In genomic region chr2:144503221-144503620, GRCh38 we compare ENCODE assay signal across 24 cellular contexts. TPM values are rescaled to one million over a fixed set of nuclear protein-coding genes. Genes with fewer than 3 reads are reported as not detected.
DNase-seq lines count a peak whose midpoint lies in the region; ATAC-seq and TF ChIP-seq lines count a peak whose summit lies in the region.
"Had no signal": no experiment of that assay in that cellular context is flagged by ENCODE, and none has a peak within 500 bp of the region (broad histone marks: within the 10 kb centered on the region; RNA-seq: fewer than 3 reads in every experiment).

No MANE protein-coding gene starts in this region.

- no peaks in the 10 kb centered on the region for H3K9me3 ChIP-seq in tibial nerve
- no peaks in the 10 kb centered on the region for H3K9me3 ChIP-seq in CD8-positive, alpha-beta T cell (ENCODE audit: low read length)
- H3K9me3 ChIP-seq: BE2C, MG63, neutrophil, right lobe of liver had no signal

- 23 to 24% methylated on average over 5 of the region's 5 CpGs for WGBS in tibial nerve, 2 donors

- H3K4me1 ChIP-seq in tibial nerve, result peaks cover 0 to 97% (median 46%) of the 10 kb centered on the region in 4 donors
- peaks cover 26% of the 10 kb centered on the region for H3K4me1 ChIP-seq in CD8-positive, alpha-beta T cell (ENCODE audit: insufficient read depth, low read length)
- H3K4me1 ChIP-seq: right lobe of liver had no signal

- intact Hi-C loops in CD8-positive, alpha-beta T cell (cut with DNase I, micrococcal nuclease), result no loop called here

- H3K27ac ChIP-seq in cingulate gyrus (ENCODE audit: low read depth, low read length) (peak overlapping the region; percentile 62), tibial nerve (peak overlapping the region; percentile 48 to 100 (median 98))
- no peak overlapping the region for H3K27ac ChIP-seq in CD8-positive, alpha-beta T cell (ENCODE audit: low read depth, low read length)
- H3K27ac ChIP-seq: neutrophil had no signal

- TF ChIP-seq CTCF in osteocyte (IDR thresholded peaks at IDR 0.05), result no peak
- TF ChIP-seq CTCF in tibial nerve (IDR thresholded peaks at IDR 0.05), result no peak
- TF ChIP-seq CTCF in CD8-positive, alpha-beta T cell (IDR thresholded peaks at IDR 0.05), result no peak

- H3K4me3 ChIP-seq in tibial nerve, result no peak overlapping the region
- no peak overlapping the region for H3K4me3 ChIP-seq in CD8-positive, alpha-beta T cell (ENCODE audit: low read depth, low read length)
- H3K4me3 ChIP-seq: MG63, right lobe of liver had no signal

- H3K27me3 ChIP-seq in tibial nerve, result no peaks in the 10 kb centered on the region
- H3K27me3 ChIP-seq in CD8-positive, alpha-beta T cell (ENCODE audit: insufficient read depth, low read length), result no peaks in the 10 kb centered on the region
- H3K27me3 ChIP-seq: BE2C, MG63, neutrophil, right lobe of liver had no signal

- TF ChIP-seq POLR2A in tibial nerve (IDR thresholded peaks at IDR 0.05), result no peak

- H3K9me3 Mint-ChIP-seq in immature natural killer cell (no peaks in the 10 kb centered on the region), osteocyte (ENCODE audit: unreplicated experiment) (no peaks in the 10 kb centered on the region)
- H3K9me3 Mint-ChIP-seq in naive thymus-derived CD8-positive, alpha-beta T cell, result no peaks in the 10 kb centered on the region
- H3K9me3 Mint-ChIP-seq in CD8-positive, alpha-beta T cell, result no peaks in the 10 kb centered on the region
- H3K9me3 Mint-ChIP-seq: activated naive CD8-positive, alpha-beta T cell treated with anti-CD3 and anti-CD28 coated beads, Interleukin-2, amount 50 U/mL, for 24 hours; activated T-helper 17 cell treated with anti-CD3 and anti-CD28 coated beads, Interleukin-2, amount 50 U/mL, for 72 hours; central memory CD8-positive, alpha-beta T cell; WTC11 had no signal

- H3K4me1 Mint-ChIP-seq in immature natural killer cell (peaks cover 93 to 98% of the 10 kb centered on the region in 2 donors), osteocyte (ENCODE audit: unreplicated experiment) (peaks cover 66% of the 10 kb centered on the region)
- H3K4me1 Mint-ChIP-seq in naive thymus-derived CD8-positive, alpha-beta T cell, result peaks cover 0 to 63% (median 0%) of the 10 kb centered on the region in 4 donors
- H3K4me1 Mint-ChIP-seq in CD8-positive, alpha-beta T cell (ENCODE audit: low read depth), result peaks cover 25% of the 10 kb centered on the region

- peaks cover 2 to 36% (median 24%) of the 10 kb centered on the region in 3 donors for H3K27me3 Mint-ChIP-seq in immature natural killer cell (ENCODE audit: low read depth in 3 of 3)
- no peaks in the 10 kb centered on the region for H3K27me3 Mint-ChIP-seq in osteocyte (ENCODE audit: unreplicated experiment)
- peaks cover 0 to 14% (median 3%) of the 10 kb centered on the region in 5 donors for H3K27me3 Mint-ChIP-seq in naive thymus-derived CD8-positive, alpha-beta T cell
- no peaks in the 10 kb centered on the region for H3K27me3 Mint-ChIP-seq in CD8-positive, alpha-beta T cell (ENCODE audit: low read depth)
- H3K27me3 Mint-ChIP-seq: activated naive CD8-positive, alpha-beta T cell treated with anti-CD3 and anti-CD28 coated beads, Interleukin-2, amount 50 U/mL, for 24 hours; central memory CD8-positive, alpha-beta T cell had no signal

- H3K27ac Mint-ChIP-seq in immature natural killer cell, result peak overlapping the region in 5 of 6 donors; percentile 96 to 100 (median 98)
- H3K27ac Mint-ChIP-seq in osteocyte (ENCODE audit: unreplicated experiment), result peak overlapping the region; percentile 28
- H3K27ac Mint-ChIP-seq in naive thymus-derived CD8-positive, alpha-beta T cell, result peak overlapping the region in 1 of 10 donors; percentile 49
- no peak overlapping the region for H3K27ac Mint-ChIP-seq in CD8-positive, alpha-beta T cell
- H3K27ac Mint-ChIP-seq: activated naive CD8-positive, alpha-beta T cell treated with anti-CD3 and anti-CD28 coated beads, Interleukin-2, amount 50 U/mL, for 24 hours; activated T-helper 17 cell treated with anti-CD3 and anti-CD28 coated beads, Interleukin-2, amount 50 U/mL, for 72 hours; WTC11 had no signal

- H3K36me3 ChIP-seq in tibial nerve, result no peaks in the 10 kb centered on the region
- no peaks in the 10 kb centered on the region for H3K36me3 ChIP-seq in CD8-positive, alpha-beta T cell (ENCODE audit: insufficient read depth, low read length)
- H3K36me3 ChIP-seq: BE2C, neutrophil, right lobe of liver had no signal

- TF ChIP-seq EP300 in tibial nerve (IDR thresholded peaks at IDR 0.05), result no peak

- DNase-seq in immature natural killer cell, result no peak
- DNase-seq in osteocyte (ENCODE audit: extremely low spot score, unreplicated experiment), result no peak
- no peak for DNase-seq in tibial nerve (ENCODE audit: low spot score in 2 of 2)
- no peak for DNase-seq in HPDE6-E6E7 (ENCODE audit: extremely low spot score)
- no peak for DNase-seq in naive thymus-derived CD8-positive, alpha-beta T cell
- no peak for DNase-seq in COLO668 (lab: John Stamatoyannopoulos, UW; ENCODE audit: unreplicated experiment)
- DNase-seq in CD8-positive, alpha-beta T cell, result no peak
- DNase-seq: activated naive CD8-positive, alpha-beta T cell treated with anti-CD3 and anti-CD28 coated beads, Interleukin-2, amount 50 U/mL, for 24 hours; BE2C; DMS 273 treated with DMSO at 0.1 percent for 48 hours; mammary epithelial cell; MG63; NCI-H187 treated with DMSO at 0.1 percent for 48 hours; NCI-H446; right lobe of liver; SHP77 treated with DMSO at 0.1 percent for 48 hours; stimulated activated CD4-positive, alpha-beta T cell treated with anti-CD3 and anti-CD28 coated beads, Interleukin-2, amount 100 ng/mL, for 24 hours; T-helper 2 cell had no signal

- POLR2A ChIA-PET in naive thymus-derived CD8-positive, alpha-beta T cell (lab: Charles Lee), result no interaction called here
- POLR2A ChIA-PET in CD8-positive, alpha-beta T cell (lab: Charles Lee), result interaction anchor here (1.1 kb wide), 1 partner anchor 10 kb away, joined by 3 read pairs; no protein-coding TSS in a partner anchor

- CTCF ChIA-PET in CD8-positive, alpha-beta T cell (lab: Charles Lee), result no interaction called here

- no peak for ATAC-seq in naive thymus-derived CD8-positive, alpha-beta T cell
- no peak for ATAC-seq in CD8-positive, alpha-beta T cell
- ATAC-seq: activated naive CD8-positive, alpha-beta T cell treated with anti-CD3 and anti-CD28 coated beads, Interleukin-2, amount 50 U/mL, for 24 hours; activated T-helper 17 cell treated with anti-CD3 and anti-CD28 coated beads, Interleukin-2, amount 50 U/mL, for 72 hours; HepG2; right lobe of liver had no signal

- peak overlapping the region; percentile 77 to 88 (median 86) for H3K4me3 Mint-ChIP-seq in immature natural killer cell
- H3K4me3 Mint-ChIP-seq in osteocyte (ENCODE audit: unreplicated experiment), result no peak overlapping the region
- peak overlapping the region in 1 of 10 donors; percentile 19 for H3K4me3 Mint-ChIP-seq in naive thymus-derived CD8-positive, alpha-beta T cell
- H3K4me3 Mint-ChIP-seq in CD8-positive, alpha-beta T cell, result no peak overlapping the region
- H3K4me3 Mint-ChIP-seq: activated naive CD8-positive, alpha-beta T cell treated with anti-CD3 and anti-CD28 coated beads, Interleukin-2, amount 50 U/mL, for 24 hours; activated T-helper 17 cell treated with anti-CD3 and anti-CD28 coated beads, Interleukin-2, amount 50 U/mL, for 72 hours; WTC11 had no signal

- H3K36me3 Mint-ChIP-seq in immature natural killer cell (peaks cover 15 to 28% (median 17%) of the 10 kb centered on the region in 3 donors), osteocyte (ENCODE audit: unreplicated experiment) (peaks cover 18% of the 10 kb centered on the region)
- no peaks in the 10 kb centered on the region for H3K36me3 Mint-ChIP-seq in naive thymus-derived CD8-positive, alpha-beta T cell
- no peaks in the 10 kb centered on the region for H3K36me3 Mint-ChIP-seq in CD8-positive, alpha-beta T cell
- H3K36me3 Mint-ChIP-seq: WTC11 had no signal

RNA-seq across cellular contexts. Expression of gene ZEB2, which starts 16.7 kb away (rescaled TPM):
- 100 to 1,000 TPM in 1 of 3 donors, 10 to 100 TPM in 2; 56.5 to 115 (median 62.3) TPM for polyA plus RNA-seq in immature natural killer cell
- 126 and 139 TPM in 2 replicates for total RNA-seq in osteocyte
- 100 to 1,000 TPM; 148 to 290 (median 218) TPM for total RNA-seq in tibial nerve
- 1 to 10 TPM; 8.2 to 9.4 TPM for total RNA-seq in naive thymus-derived CD8-positive, alpha-beta T cell
- 10 to 100 TPM in 1 of 3 donors, under 1 TPM in 2; 0.08 to 18.8 (median 0.58) TPM for polyA plus RNA-seq in naive thymus-derived CD8-positive, alpha-beta T cell
- total RNA-seq in CD8-positive, alpha-beta T cell, result 10 to 100 TPM; 73.0 to 76.7 TPM
- total RNA-seq: HepG2 had no signal

Comparison
In these comparisons a context has a peak if more than half of its experiments do, and no peak if none do; other contexts are left out.
1. H3K4me3 Mint-ChIP-seq: peak in immature natural killer cell (5 of 5); none in osteocyte (single experiment) and CD8-positive, alpha-beta T cell (single experiment).
2. RNA of gene ZEB2, which starts 16.7 kb away (total RNA-seq): 148 to 290 TPM in tibial nerve, 126 to 139 TPM in osteocyte and 73.0 to 76.7 TPM in CD8-positive, alpha-beta T cell; 8.2 to 9.4 TPM in naive thymus-derived CD8-positive, alpha-beta T cell; every median in the first group is over 4 times any median in the second.